ENCODE assay signal across 8 cellular contexts in genomic region chr9:129006328-129007034, GRCh38. TPM values are rescaled to one million over a fixed set of nuclear protein-coding genes. Genes with fewer than 3 reads are reported as not detected.
DNase-seq lines count a peak whose midpoint lies in the region; ATAC-seq and FAIRE-seq lines count a peak whose summit lies in the region.

No MANE protein-coding gene starts in this region.

- no peak for FAIRE-seq in RCC 7860 (lab: Jason Lieb, UNC)

- no CpG with 5 or more reads among the region's 21 CpGs for WGBS in trophoblast cell (ENCODE audit: extremely low coverage, insufficient coverage, insufficient read length)

- H2AK5ac ChIP-seq in trophoblast cell (ENCODE audit: low read length): no peak overlapping the region

- H3K27ac Mint-ChIP-seq in activated naive CD8-positive, alpha-beta T cell: peak overlapping the region; percentile 10

- H3K4me1 Mint-ChIP-seq in activated naive CD8-positive, alpha-beta T cell (ENCODE audit: low read depth): peaks cover 2% of the 10 kb centered on the region

- H3K4me3 ChIP-seq in trophoblast cell (ENCODE audit: low read depth, low read length): no peak overlapping the region

- H4K12ac ChIP-seq in trophoblast cell (ENCODE audit: low read depth, low read length): peak overlapping the region; percentile 12

- no peak overlapping the region for H3K18ac ChIP-seq in trophoblast cell (ENCODE audit: low read length)

- H3K27me3 Mint-ChIP-seq in activated naive CD8-positive, alpha-beta T cell: no peaks in the 10 kb centered on the region

- H2BK5ac ChIP-seq in trophoblast cell (ENCODE audit: low read depth, low read length, poor library complexity): no peak overlapping the region

- peaks cover 3 to 8% of the 10 kb centered on the region in 2 experiments for H3K4me1 ChIP-seq in trophoblast cell (ENCODE audit: control insufficient read depth in 1 of 2, insufficient read depth in 2 of 2, low read length in 2 of 2)

- no peak overlapping the region for H4K91ac ChIP-seq in trophoblast cell (ENCODE audit: low read depth, low read length)

- no peak overlapping the region for H3K9ac ChIP-seq in trophoblast cell (ENCODE audit: low read length)

- H4K8ac ChIP-seq in trophoblast cell (ENCODE audit: low read depth, low read length): no peak overlapping the region

- H3K4me3 Mint-ChIP-seq in activated naive CD8-positive, alpha-beta T cell: no peak overlapping the region

- H3K9me3 Mint-ChIP-seq in activated naive CD8-positive, alpha-beta T cell (ENCODE audit: low read depth): no peaks in the 10 kb centered on the region

- H3K79me1 ChIP-seq in trophoblast cell (ENCODE audit: low read length): no peaks in the 10 kb centered on the region

- H3K4ac ChIP-seq in trophoblast cell (ENCODE audit: low read depth, low read length): no peak overlapping the region

- peaks cover under 1% of the 10 kb centered on the region for H3K9me3 ChIP-seq in trophoblast cell (ENCODE audit: insufficient read depth, low read depth, low read length)

- peak overlapping the region; percentile 16 for H2BK12ac ChIP-seq in trophoblast cell (ENCODE audit: low read length)

- ATAC-seq in GM18868 (IDR thresholded peaks at IDR 0.05; ENCODE audit: unreplicated experiment): no peak
- no peak for ATAC-seq in HG03432 (IDR thresholded peaks at IDR 0.05; ENCODE audit: unreplicated experiment)

- no peaks in the 10 kb centered on the region for H3K27me3 ChIP-seq in trophoblast cell (ENCODE audit: insufficient read depth, low read length)

- no peaks in the 10 kb centered on the region for H3K79me2 ChIP-seq in trophoblast cell (ENCODE audit: control insufficient read depth, insufficient read depth, low read length, poor library complexity)

- H3K36me3 Mint-ChIP-seq in activated naive CD8-positive, alpha-beta T cell: no peaks in the 10 kb centered on the region

- H3K36me3 ChIP-seq in trophoblast cell (ENCODE audit: control insufficient read depth in 1 of 2, insufficient read depth in 2 of 2, low read length in 2 of 2): peaks cover 77 to 83% of the 10 kb centered on the region in 2 experiments

- no peak overlapping the region for H3K27ac ChIP-seq in trophoblast cell (ENCODE audit: low read depth, low read length)

- no peak overlapping the region for H2BK120ac ChIP-seq in trophoblast cell (ENCODE audit: insufficient read depth, low read length, poor library complexity)

- peak; percentile 51 for DNase-seq in DMS 273 treated with DMSO at 0.1 percent for 48 hours (lab: John Stamatoyannopoulos, UW)
- DNase-seq in HuH-7 (ENCODE audit: low spot score): peak; percentile 96
- DNase-seq in RCC 7860 (ENCODE audit: low spot score): peak; percentile 65
- DNase-seq in glomerular visceral epithelial cell (ENCODE audit: extremely low spot score): peak; percentile 70
- peak; percentile 63 to 82 for DNase-seq in trophoblast cell

- no peak overlapping the region for H3K14ac ChIP-seq in trophoblast cell (ENCODE audit: low read length)

- H3K23ac ChIP-seq in trophoblast cell (ENCODE audit: low read length): no peak overlapping the region

- H3K4me2 ChIP-seq in trophoblast cell (ENCODE audit: low read length): no peak overlapping the region

- H2AFZ ChIP-seq in trophoblast cell (ENCODE audit: insufficient read depth, low read length, poor library complexity): no peak overlapping the region

RNA-seq across cellular contexts. Expression of gene SH3GLB2, which starts 21.6 kb away (rescaled TPM):
- 60.0 and 65.8 TPM in 2 replicates for polyA plus RNA-seq in trophoblast cell (2013)

RNA-seq across cellular contexts. Expression of gene MIGA2, which starts 29.9 kb away (rescaled TPM):
- polyA plus RNA-seq in trophoblast cell (2013): 11.5 and 11.6 TPM in 2 replicates

RNA-seq across cellular contexts. Expression of gene NUP188, which starts 59.0 kb away (rescaled TPM):
- polyA plus RNA-seq in trophoblast cell (2013): 17.7 and 18.2 TPM in 2 replicates

RNA-seq across cellular contexts. Expression of gene DOLK, which starts 59.1 kb away (rescaled TPM):
- polyA plus RNA-seq in trophoblast cell (2013): 13.6 and 14.4 TPM in 2 replicates
